Comparison of ENCODE assay signal across 12 cellular contexts in the genomic region with DNA sequence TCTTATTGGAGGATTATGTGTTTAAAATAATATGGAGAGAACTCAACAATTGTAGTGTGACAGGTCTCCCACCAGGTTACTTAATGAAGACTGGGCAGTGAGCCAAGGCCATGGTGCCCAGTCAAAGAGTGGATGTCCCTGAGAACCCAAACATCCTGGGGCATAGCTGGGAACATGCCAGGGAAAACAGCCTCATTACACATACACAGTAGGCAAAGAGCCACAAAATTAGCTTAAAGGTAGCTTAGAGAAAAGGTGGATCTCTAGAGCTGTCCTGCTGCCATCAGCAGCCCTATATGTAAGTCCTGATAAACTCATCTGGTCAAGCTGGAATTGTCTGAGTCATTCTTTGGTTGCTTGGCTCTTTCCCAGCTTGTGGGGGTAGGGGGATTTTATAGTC.
DNase-seq lines count a peak whose midpoint lies in the region; ATAC-seq and TF ChIP-seq lines count a peak whose summit lies in the region.
"Had no signal": no experiment of that assay in that cellular context is flagged by ENCODE, and none has a peak within 500 bp of the region (broad histone marks: within the 10 kb centered on the region; RNA-seq: fewer than 3 reads in every experiment).

No MANE protein-coding gene starts in this region.

- no peak overlapping the region for H3K4me3 ChIP-seq in thyroid gland (replicated peaks in 1 of 3)
- no peak overlapping the region for H3K4me3 ChIP-seq in ascending aorta
- H3K4me3 ChIP-seq in CD8-positive, alpha-beta T cell (ENCODE audit: low read depth, low read length) = no peak overlapping the region

- no peaks in the 10 kb centered on the region for H3K36me3 Mint-ChIP-seq in activated T-helper 17 cell treated with anti-CD3 and anti-CD28 coated beads, Interleukin-2, amount 50 U/mL, for 72 hours (ENCODE audit: low read depth)
- H3K36me3 Mint-ChIP-seq in CD8-positive, alpha-beta T cell = no peaks in the 10 kb centered on the region
- H3K36me3 Mint-ChIP-seq: memory B cell had no signal

- H3K9me3 Mint-ChIP-seq in activated T-helper 17 cell treated with anti-CD3 and anti-CD28 coated beads, Interleukin-2, amount 50 U/mL, for 72 hours = peaks cover 4% of the 10 kb centered on the region
- H3K9me3 Mint-ChIP-seq in CD8-positive, alpha-beta T cell = no peaks in the 10 kb centered on the region
- H3K9me3 Mint-ChIP-seq: memory B cell had no signal

- no peaks in the 10 kb centered on the region for H3K4me1 Mint-ChIP-seq in activated T-helper 17 cell treated with anti-CD3 and anti-CD28 coated beads, Interleukin-2, amount 50 U/mL, for 72 hours
- no peaks in the 10 kb centered on the region for H3K4me1 Mint-ChIP-seq in CD8-positive, alpha-beta T cell (ENCODE audit: low read depth)
- H3K4me1 Mint-ChIP-seq: activated B cell treated with CpG ODN at 0.5 μM for 24 hours, memory B cell had no signal

- H3K27ac ChIP-seq in thyroid gland (no peak overlapping the region), ascending aorta (no peak overlapping the region)
- H3K27ac ChIP-seq in CD8-positive, alpha-beta T cell (ENCODE audit: low read depth, low read length) = no peak overlapping the region

- intact Hi-C loops in thyroid gland (cut with DNase I) = no loop called here
- intact Hi-C loops in ascending aorta (cut with DNase I) = no loop called here
- intact Hi-C loops in CD8-positive, alpha-beta T cell (cut with DNase I, micrococcal nuclease) = loop anchor here in 1 of 2 experiments (5.0 kb wide), 1 partner anchor 489 kb away; no protein-coding TSS in a partner anchor

- CTCF ChIA-PET in CD8-positive, alpha-beta T cell (lab: Charles Lee) = no interaction called here

- ATAC-seq in activated T-helper 17 cell treated with anti-CD3 and anti-CD28 coated beads, Interleukin-2, amount 50 U/mL, for 72 hours (replicated peaks) = no peak
- no peak for ATAC-seq in CD8-positive, alpha-beta T cell

- TF ChIP-seq CTCF in thyroid gland (IDR thresholded peaks at IDR 0.05) (no peak), ascending aorta (IDR thresholded peaks at IDR 0.05) (no peak)
- no peak for TF ChIP-seq CTCF in CD8-positive, alpha-beta T cell (IDR thresholded peaks at IDR 0.05)

- H3K27me3 ChIP-seq in thyroid gland (no peaks in the 10 kb centered on the region), ascending aorta (no peaks in the 10 kb centered on the region)
- no peaks in the 10 kb centered on the region for H3K27me3 ChIP-seq in CD8-positive, alpha-beta T cell (ENCODE audit: insufficient read depth, low read length)

- H3K27ac Mint-ChIP-seq in activated T-helper 17 cell treated with anti-CD3 and anti-CD28 coated beads, Interleukin-2, amount 50 U/mL, for 72 hours = no peak overlapping the region
- H3K27ac Mint-ChIP-seq in CD8-positive, alpha-beta T cell = no peak overlapping the region
- H3K27ac Mint-ChIP-seq: activated B cell treated with CpG ODN at 0.5 μM for 24 hours, memory B cell had no signal

- no peak for TF ChIP-seq EP300 in Ishikawa (IDR thresholded peaks at IDR 0.05; ENCODE audit: borderline replicate concordance)

- no peak for TF ChIP-seq RAD21 in Ishikawa (IDR thresholded peaks at IDR 0.05; ENCODE audit: low read depth)

- H3K9me3 ChIP-seq in thyroid gland (no peaks in the 10 kb centered on the region), ascending aorta (no peaks in the 10 kb centered on the region)
- H3K9me3 ChIP-seq in CD8-positive, alpha-beta T cell (ENCODE audit: low read length) = no peaks in the 10 kb centered on the region

- POLR2A ChIA-PET in CD8-positive, alpha-beta T cell (lab: Charles Lee) = no interaction called here

- H3K27me3 Mint-ChIP-seq in activated T-helper 17 cell treated with anti-CD3 and anti-CD28 coated beads, Interleukin-2, amount 50 U/mL, for 72 hours = peaks cover 9% of the 10 kb centered on the region
- peaks cover under 1% of the 10 kb centered on the region for H3K27me3 Mint-ChIP-seq in CD8-positive, alpha-beta T cell (ENCODE audit: low read depth)
- H3K27me3 Mint-ChIP-seq: activated B cell treated with CpG ODN at 0.5 μM for 24 hours, memory B cell had no signal

- TF ChIP-seq POLR2A in thyroid gland (IDR thresholded peaks at IDR 0.05) = no peak

- H3K4me3 Mint-ChIP-seq in activated T-helper 17 cell treated with anti-CD3 and anti-CD28 coated beads, Interleukin-2, amount 50 U/mL, for 72 hours = no peak overlapping the region
- no peak overlapping the region for H3K4me3 Mint-ChIP-seq in CD8-positive, alpha-beta T cell
- H3K4me3 Mint-ChIP-seq: activated B cell treated with CpG ODN at 0.5 μM for 24 hours, memory B cell had no signal

- no peaks in the 10 kb centered on the region for H3K36me3 ChIP-seq in thyroid gland
- H3K36me3 ChIP-seq in ascending aorta = no peaks in the 10 kb centered on the region
- no peaks in the 10 kb centered on the region for H3K36me3 ChIP-seq in CD8-positive, alpha-beta T cell (ENCODE audit: insufficient read depth, low read length)

- DNase-seq in NCI-H2171 (lab: John Stamatoyannopoulos, UW) = peak; percentile 36
- peak; percentile 65 for DNase-seq in astrocyte of the hippocampus (ENCODE audit: low read depth, low spot score)
- peak; percentile 47 to 62 for DNase-seq in thyroid gland
- DNase-seq in ascending aorta (ENCODE audit: low spot score in 2 of 2) = no peak
- no peak for DNase-seq in CD8-positive, alpha-beta T cell
- DNase-seq: activated B cell treated with CpG ODN at 0.5 μM for 24 hours; hypothalamus; MM.1S; stimulated activated CD4-positive, alpha-beta T cell treated with anti-CD3 and anti-CD28 coated beads, Interleukin-4, amount 100 ng/mL, for 4 hours had no signal

- H3K4me1 ChIP-seq in thyroid gland = no peaks in the 10 kb centered on the region
- no peaks in the 10 kb centered on the region for H3K4me1 ChIP-seq in ascending aorta
- H3K4me1 ChIP-seq in CD8-positive, alpha-beta T cell (ENCODE audit: insufficient read depth, low read length) = no peaks in the 10 kb centered on the region

TF ChIP-seq in Ishikawa, 13 proteins besides CTCF, POLR2A, EP300 and RAD21:
- TF ChIP-seq CREB1 (IDR thresholded peaks at IDR 0.05; ENCODE audit: low read depth) (no peak), TCF12 (IDR thresholded peaks at IDR 0.05; ENCODE audit: low read depth) (peak; percentile 30; the same call in 1 of the 2 replicates), NFIC (IDR thresholded peaks at IDR 0.05) (peak; percentile 96), TEAD4 (IDR thresholded peaks at IDR 0.05) (no peak; the same call in 1 of the 2 replicates)

Comparison
In these comparisons a context has a peak if more than half of its experiments do, and no peak if none do; other contexts are left out.
1. DNase-seq: peak in NCI-H2171 (single experiment), astrocyte of the hippocampus (single experiment) and thyroid gland (2 of 2); none in ascending aorta (0 of 2) and CD8-positive, alpha-beta T cell (0 of 7).